1 cellular context compared by ENCODE assay signal in the genomic region with DNA sequence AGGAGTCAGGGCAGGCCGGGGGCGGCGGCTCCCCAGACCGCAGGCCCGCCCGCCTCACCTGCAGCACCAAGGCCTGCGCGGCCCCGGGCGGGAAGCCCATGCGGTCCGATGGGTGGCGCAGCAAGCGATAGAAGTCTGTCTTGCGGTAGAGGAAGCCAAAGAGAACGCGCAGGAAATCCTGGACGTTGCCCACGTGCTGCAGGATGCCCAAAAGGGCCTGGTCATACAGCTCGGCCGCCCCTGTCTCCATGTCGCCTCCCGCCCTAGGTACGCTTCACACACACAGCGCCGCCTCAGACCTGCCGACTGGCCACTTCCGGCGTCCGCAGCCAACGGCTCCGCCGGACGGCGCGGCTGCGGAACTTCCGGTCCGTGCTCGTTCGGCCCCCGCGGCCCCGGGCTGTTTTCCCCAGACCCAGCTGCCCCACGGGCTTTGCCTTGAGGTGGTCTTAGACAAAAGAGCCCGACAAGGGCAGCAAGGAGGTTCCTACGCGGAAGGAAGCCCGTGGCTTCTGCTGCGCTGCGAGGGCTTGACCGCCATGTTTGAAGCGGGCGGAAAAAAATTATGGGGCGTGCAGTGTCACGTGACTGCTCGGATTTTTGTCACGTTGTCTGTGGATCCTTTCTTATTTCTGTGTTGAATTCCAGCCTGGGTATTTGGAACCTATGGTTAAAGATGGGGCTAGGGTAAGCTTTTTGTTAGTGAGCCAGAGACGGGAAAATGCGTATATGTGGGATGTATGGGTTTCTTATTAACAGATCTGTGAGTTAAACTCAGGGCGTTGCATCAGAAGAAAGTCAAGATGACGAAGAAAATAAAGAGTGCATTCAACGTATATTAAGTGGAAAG.
TF ChIP-seq lines count a peak whose summit lies in the region.

A gene (minus strand): TSS at position 308 of the 850 bp plus-strand sequence. CDS start 58 bp downstream, at position 250.

TF ChIP-seq in HEK293, 187 proteins besides CTCF, POLR2A, EP300 and RAD21 (continued from another document):
- TF ChIP-seq, protein P1, sequence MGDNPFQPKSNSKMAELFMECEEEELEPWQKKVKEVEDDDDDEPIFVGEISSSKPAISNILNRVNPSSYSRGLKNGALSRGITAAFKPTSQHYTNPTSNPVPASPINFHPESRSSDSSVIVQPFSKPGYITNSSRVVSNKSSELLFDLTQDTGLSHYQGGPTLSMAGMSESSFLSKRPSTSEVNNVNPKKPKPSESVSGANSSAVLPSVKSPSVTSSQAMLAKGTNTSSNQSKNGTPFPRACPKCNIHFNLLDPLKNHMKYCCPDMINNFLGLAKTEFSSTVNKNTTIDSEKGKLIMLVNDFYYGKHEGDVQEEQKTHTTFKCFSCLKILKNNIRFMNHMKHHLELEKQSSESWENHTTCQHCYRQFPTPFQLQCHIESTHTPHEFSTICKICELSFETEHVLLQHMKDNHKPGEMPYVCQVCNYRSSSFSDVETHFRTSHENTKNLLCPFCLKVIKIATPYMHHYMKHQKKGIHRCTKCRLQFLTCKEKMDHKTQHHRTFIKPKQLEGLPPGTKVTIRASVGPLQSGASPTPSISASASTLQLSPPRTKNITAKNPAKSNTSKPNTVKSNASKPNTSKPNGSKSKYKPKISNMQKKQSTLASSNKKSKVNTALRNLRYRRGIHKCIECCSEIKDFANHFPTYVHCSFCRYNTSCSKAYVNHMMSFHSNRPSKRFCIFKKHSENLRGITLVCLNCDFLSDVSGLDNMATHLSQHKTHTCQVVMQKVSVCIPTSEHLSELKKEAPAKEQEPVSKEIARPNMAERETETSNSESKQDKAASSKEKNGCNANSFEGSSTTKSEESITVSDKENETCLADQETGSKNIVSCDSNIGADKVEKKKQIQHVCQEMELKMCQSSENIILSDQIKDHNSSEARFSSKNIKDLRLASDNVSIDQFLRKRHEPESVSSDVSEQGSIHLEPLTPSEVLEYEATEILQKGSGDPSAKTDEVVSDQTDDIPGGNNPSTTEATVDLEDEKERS (tag by site-specific recombination; IDR thresholded peaks at IDR 0.05), result no peak
- TF ChIP-seq ZNF155 (tag by site-specific recombination; IDR thresholded peaks at IDR 0.05) (no peak), ZNF658 (tag by site-specific recombination; IDR thresholded peaks at IDR 0.05) (no peak), ZNF76 (tag by site-specific recombination; IDR thresholded peaks at IDR 0.05; ENCODE audit: borderline replicate concordance, low read depth) (peak; percentile 91), ZNF112 (tag by site-specific recombination; IDR thresholded peaks at IDR 0.05) (no peak), REPIN1 (tag by site-specific recombination; IDR thresholded peaks at IDR 0.05; ENCODE audit: low read depth) (0 out of 2 replicates have a peak, but pooled peaks have one; percentile 14), ZNF302 (tag by site-specific recombination; IDR thresholded peaks at IDR 0.05; ENCODE audit: low read depth) (no peak), ZNF571 (tag by site-specific recombination; IDR thresholded peaks at IDR 0.05) (no peak), ZBTB20 (tag by site-specific recombination; IDR thresholded peaks at IDR 0.05) (peak; percentile 78), ZNF777 (tag by site-specific recombination; IDR thresholded peaks at IDR 0.05; ENCODE audit: borderline replicate concordance) (peak; percentile 78; the same call in 1 of the 2 replicates), ZBTB21 (tag by site-specific recombination; IDR thresholded peaks at IDR 0.05) (peak; percentile 55), KLF8 (tag by site-specific recombination; IDR thresholded peaks at IDR 0.05) (peak; percentile 91), ZBTB17 (tag by site-specific recombination; IDR thresholded peaks at IDR 0.05) (peak; percentile 91), ZNF501 (tag by site-specific recombination; IDR thresholded peaks at IDR 0.05) (peak; percentile 92), ZBTB7A (tag by site-specific recombination; IDR thresholded peaks at IDR 0.05; ENCODE audit: low read depth) (no peak), ZNF175 (tag by site-specific recombination; IDR thresholded peaks at IDR 0.05) (no peak)
- TF ChIP-seq, protein P2, sequence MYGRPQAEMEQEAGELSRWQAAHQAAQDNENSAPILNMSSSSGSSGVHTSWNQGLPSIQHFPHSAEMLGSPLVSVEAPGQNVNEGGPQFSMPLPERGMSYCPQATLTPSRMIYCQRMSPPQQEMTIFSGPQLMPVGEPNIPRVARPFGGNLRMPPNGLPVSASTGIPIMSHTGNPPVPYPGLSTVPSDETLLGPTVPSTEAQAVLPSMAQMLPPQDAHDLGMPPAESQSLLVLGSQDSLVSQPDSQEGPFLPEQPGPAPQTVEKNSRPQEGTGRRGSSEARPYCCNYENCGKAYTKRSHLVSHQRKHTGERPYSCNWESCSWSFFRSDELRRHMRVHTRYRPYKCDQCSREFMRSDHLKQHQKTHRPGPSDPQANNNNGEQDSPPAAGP (tag by site-specific recombination; IDR thresholded peaks at IDR 0.05), result peak; percentile 87
- TF ChIP-seq, protein P3, sequence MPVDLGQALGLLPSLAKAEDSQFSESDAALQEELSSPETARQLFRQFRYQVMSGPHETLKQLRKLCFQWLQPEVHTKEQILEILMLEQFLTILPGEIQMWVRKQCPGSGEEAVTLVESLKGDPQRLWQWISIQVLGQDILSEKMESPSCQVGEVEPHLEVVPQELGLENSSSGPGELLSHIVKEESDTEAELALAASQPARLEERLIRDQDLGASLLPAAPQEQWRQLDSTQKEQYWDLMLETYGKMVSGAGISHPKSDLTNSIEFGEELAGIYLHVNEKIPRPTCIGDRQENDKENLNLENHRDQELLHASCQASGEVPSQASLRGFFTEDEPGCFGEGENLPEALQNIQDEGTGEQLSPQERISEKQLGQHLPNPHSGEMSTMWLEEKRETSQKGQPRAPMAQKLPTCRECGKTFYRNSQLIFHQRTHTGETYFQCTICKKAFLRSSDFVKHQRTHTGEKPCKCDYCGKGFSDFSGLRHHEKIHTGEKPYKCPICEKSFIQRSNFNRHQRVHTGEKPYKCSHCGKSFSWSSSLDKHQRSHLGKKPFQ (tag by site-specific recombination; IDR thresholded peaks at IDR 0.05), result peak; percentile 71
- TF ChIP-seq, protein P4, sequence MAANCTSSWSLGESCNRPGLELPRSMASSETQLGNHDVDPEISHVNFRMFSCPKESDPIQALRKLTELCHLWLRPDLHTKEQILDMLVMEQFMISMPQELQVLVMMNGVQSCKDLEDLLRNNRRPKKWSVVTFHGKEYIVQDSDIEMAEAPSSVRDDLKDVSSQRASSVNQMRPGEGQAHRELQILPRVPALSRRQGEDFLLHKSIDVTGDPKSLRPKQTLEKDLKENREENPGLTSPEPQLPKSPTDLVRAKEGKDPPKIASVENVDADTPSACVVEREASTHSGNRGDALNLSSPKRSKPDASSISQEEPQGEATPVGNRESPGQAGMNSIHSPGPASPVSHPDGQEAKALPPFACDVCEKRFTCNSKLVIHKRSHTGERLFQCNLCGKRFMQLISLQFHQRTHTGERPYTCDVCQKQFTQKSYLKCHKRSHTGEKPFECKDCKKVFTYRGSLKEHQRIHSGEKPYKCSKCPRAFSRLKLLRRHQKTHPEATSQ (tag by site-specific recombination; IDR thresholded peaks at IDR 0.05), result peak; percentile 86
- TF ChIP-seq, protein P5, sequence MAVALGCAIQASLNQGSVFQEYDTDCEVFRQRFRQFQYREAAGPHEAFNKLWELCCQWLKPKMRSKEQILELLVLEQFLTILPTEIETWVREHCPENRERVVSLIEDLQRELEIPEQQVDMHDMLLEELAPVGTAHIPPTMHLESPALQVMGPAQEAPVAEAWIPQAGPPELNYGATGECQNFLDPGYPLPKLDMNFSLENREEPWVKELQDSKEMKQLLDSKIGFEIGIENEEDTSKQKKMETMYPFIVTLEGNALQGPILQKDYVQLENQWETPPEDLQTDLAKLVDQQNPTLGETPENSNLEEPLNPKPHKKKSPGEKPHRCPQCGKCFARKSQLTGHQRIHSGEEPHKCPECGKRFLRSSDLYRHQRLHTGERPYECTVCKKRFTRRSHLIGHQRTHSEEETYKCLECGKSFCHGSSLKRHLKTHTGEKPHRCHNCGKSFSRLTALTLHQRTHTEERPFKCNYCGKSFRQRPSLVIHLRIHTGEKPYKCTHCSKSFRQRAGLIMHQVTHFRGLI (tag by site-specific recombination; IDR thresholded peaks at IDR 0.05), result peak; percentile 74
